Comparison of ENCODE assay signal across 1 cellular context in the genomic region with DNA sequence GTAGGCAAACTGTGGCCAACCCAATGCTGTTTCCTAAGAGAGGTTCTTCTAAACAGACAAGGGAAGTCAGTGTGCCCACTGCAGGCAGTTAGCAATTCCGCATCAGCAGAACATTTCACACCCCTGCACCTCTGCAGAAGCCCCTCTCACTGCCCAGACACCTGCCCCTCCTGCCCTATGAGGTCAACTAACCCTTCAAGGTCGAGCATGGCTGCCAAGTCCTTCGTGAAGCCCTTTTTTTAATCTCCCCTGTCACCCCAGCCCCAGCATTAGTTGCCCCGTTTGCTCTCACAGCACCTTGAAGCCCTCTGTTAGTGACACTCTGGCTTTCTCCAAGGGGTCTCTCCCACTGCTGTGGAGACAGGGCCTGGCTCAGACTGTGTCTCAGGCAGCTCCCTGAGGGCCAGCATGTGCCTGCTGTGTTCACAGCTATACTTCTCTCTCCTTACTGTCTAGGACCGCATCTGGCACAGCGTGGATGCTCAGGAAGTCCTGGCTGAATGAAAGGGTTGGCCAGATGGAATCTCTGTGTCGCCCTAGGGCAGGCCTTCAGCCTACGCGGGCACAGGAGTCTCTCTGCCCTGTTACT.
TF ChIP-seq lines count a peak whose summit lies in the region.

No MANE protein-coding gene starts in this region.

TF ChIP-seq in HepG2, 621 proteins besides CTCF, POLR2A, EP300 and RAD21 (continued from another document and continues in another):
- TF ChIP-seq ZNF792 (CRISPR knock-in tag; IDR thresholded peaks at IDR 0.05): 0 out of 2 replicates have a peak, but pooled peaks have one; percentile 3
- no peak for TF ChIP-seq PAX8 (CRISPR knock-in tag; IDR thresholded peaks at IDR 0.05; ENCODE audit: borderline replicate concordance)
- TF ChIP-seq, protein P1, sequence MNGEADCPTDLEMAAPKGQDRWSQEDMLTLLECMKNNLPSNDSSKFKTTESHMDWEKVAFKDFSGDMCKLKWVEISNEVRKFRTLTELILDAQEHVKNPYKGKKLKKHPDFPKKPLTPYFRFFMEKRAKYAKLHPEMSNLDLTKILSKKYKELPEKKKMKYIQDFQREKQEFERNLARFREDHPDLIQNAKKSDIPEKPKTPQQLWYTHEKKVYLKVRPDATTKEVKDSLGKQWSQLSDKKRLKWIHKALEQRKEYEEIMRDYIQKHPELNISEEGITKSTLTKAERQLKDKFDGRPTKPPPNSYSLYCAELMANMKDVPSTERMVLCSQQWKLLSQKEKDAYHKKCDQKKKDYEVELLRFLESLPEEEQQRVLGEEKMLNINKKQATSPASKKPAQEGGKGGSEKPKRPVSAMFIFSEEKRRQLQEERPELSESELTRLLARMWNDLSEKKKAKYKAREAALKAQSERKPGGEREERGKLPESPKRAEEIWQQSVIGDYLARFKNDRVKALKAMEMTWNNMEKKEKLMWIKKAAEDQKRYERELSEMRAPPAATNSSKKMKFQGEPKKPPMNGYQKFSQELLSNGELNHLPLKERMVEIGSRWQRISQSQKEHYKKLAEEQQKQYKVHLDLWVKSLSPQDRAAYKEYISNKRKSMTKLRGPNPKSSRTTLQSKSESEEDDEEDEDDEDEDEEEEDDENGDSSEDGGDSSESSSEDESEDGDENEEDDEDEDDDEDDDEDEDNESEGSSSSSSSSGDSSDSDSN (CRISPR knock-in tag; IDR thresholded peaks at IDR 0.05): 0 out of 2 replicates have a peak, but pooled peaks have one; percentile 22
- TF ChIP-seq NPAS2 (CRISPR knock-in tag; IDR thresholded peaks at IDR 0.05; ENCODE audit: borderline replicate concordance): no peak
- no peak for TF ChIP-seq CHD4 (IDR thresholded peaks at IDR 0.05; ENCODE audit: borderline replicate concordance, low read length)
- TF ChIP-seq, protein P2, sequence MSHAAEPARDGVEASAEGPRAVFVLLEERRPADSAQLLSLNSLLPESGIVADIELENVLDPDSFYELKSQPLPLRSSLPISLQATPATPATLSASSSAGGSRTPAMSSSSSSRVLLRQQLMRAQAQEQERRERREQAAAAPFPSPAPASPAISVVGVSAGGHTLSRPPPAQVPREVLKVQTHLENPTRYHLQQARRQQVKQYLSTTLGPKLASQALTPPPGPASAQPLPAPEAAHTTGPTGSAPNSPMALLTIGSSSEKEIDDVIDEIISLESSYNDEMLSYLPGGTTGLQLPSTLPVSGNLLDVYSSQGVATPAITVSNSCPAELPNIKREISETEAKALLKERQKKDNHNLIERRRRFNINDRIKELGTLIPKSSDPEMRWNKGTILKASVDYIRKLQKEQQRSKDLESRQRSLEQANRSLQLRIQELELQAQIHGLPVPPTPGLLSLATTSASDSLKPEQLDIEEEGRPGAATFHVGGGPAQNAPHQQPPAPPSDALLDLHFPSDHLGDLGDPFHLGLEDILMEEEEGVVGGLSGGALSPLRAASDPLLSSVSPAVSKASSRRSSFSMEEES (CRISPR knock-in tag; IDR thresholded peaks at IDR 0.05): 0 out of 2 replicates have a peak, but pooled peaks have one; percentile 11
- TF ChIP-seq, protein P3, sequence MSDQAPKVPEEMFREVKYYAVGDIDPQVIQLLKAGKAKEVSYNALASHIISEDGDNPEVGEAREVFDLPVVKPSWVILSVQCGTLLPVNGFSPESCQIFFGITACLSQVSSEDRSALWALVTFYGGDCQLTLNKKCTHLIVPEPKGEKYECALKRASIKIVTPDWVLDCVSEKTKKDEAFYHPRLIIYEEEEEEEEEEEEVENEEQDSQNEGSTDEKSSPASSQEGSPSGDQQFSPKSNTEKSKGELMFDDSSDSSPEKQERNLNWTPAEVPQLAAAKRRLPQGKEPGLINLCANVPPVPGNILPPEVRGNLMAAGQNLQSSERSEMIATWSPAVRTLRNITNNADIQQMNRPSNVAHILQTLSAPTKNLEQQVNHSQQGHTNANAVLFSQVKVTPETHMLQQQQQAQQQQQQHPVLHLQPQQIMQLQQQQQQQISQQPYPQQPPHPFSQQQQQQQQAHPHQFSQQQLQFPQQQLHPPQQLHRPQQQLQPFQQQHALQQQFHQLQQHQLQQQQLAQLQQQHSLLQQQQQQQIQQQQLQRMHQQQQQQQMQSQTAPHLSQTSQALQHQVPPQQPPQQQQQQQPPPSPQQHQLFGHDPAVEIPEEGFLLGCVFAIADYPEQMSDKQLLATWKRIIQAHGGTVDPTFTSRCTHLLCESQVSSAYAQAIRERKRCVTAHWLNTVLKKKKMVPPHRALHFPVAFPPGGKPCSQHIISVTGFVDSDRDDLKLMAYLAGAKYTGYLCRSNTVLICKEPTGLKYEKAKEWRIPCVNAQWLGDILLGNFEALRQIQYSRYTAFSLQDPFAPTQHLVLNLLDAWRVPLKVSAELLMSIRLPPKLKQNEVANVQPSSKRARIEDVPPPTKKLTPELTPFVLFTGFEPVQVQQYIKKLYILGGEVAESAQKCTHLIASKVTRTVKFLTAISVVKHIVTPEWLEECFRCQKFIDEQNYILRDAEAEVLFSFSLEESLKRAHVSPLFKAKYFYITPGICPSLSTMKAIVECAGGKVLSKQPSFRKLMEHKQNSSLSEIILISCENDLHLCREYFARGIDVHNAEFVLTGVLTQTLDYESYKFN (CRISPR knock-in tag; conservative IDR thresholded peaks at IDR 0.05): no peak
- TF ChIP-seq, protein P4, sequence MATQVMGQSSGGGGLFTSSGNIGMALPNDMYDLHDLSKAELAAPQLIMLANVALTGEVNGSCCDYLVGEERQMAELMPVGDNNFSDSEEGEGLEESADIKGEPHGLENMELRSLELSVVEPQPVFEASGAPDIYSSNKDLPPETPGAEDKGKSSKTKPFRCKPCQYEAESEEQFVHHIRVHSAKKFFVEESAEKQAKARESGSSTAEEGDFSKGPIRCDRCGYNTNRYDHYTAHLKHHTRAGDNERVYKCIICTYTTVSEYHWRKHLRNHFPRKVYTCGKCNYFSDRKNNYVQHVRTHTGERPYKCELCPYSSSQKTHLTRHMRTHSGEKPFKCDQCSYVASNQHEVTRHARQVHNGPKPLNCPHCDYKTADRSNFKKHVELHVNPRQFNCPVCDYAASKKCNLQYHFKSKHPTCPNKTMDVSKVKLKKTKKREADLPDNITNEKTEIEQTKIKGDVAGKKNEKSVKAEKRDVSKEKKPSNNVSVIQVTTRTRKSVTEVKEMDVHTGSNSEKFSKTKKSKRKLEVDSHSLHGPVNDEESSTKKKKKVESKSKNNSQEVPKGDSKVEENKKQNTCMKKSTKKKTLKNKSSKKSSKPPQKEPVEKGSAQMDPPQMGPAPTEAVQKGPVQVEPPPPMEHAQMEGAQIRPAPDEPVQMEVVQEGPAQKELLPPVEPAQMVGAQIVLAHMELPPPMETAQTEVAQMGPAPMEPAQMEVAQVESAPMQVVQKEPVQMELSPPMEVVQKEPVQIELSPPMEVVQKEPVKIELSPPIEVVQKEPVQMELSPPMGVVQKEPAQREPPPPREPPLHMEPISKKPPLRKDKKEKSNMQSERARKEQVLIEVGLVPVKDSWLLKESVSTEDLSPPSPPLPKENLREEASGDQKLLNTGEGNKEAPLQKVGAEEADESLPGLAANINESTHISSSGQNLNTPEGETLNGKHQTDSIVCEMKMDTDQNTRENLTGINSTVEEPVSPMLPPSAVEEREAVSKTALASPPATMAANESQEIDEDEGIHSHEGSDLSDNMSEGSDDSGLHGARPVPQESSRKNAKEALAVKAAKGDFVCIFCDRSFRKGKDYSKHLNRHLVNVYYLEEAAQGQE (IDR thresholded peaks at IDR 0.05; ENCODE audit: borderline replicate concordance in 1 of 2, low read depth in 1 of 2, low read length in 2 of 2): no peak
- TF ChIP-seq ZNF501 (CRISPR knock-in tag; IDR thresholded peaks at IDR 0.05): 0 out of 2 replicates have a peak, but pooled peaks have one; percentile 36
- no peak for TF ChIP-seq GABPB1 (CRISPR knock-in tag; IDR thresholded peaks at IDR 0.05)
- TF ChIP-seq NAIF1 (CRISPR knock-in tag; IDR thresholded peaks at IDR 0.05; ENCODE audit: borderline replicate concordance): no peak
- no peak for TF ChIP-seq ZNF616 (CRISPR knock-in tag; IDR thresholded peaks at IDR 0.05; ENCODE audit: low read depth)
- no peak for TF ChIP-seq GATAD2A (CRISPR knock-in tag; IDR thresholded peaks at IDR 0.05)
- TF ChIP-seq, protein P5, sequence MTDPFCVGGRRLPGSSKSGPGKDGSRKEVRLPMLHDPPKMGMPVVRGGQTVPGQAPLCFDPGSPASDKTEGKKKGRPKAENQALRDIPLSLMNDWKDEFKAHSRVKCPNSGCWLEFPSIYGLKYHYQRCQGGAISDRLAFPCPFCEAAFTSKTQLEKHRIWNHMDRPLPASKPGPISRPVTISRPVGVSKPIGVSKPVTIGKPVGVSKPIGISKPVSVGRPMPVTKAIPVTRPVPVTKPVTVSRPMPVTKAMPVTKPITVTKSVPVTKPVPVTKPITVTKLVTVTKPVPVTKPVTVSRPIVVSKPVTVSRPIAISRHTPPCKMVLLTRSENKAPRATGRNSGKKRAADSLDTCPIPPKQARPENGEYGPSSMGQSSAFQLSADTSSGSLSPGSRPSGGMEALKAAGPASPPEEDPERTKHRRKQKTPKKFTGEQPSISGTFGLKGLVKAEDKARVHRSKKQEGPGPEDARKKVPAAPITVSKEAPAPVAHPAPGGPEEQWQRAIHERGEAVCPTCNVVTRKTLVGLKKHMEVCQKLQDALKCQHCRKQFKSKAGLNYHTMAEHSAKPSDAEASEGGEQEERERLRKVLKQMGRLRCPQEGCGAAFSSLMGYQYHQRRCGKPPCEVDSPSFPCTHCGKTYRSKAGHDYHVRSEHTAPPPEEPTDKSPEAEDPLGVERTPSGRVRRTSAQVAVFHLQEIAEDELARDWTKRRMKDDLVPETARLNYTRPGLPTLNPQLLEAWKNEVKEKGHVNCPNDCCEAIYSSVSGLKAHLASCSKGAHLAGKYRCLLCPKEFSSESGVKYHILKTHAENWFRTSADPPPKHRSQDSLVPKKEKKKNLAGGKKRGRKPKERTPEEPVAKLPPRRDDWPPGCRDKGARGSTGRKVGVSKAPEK (CRISPR knock-in tag; IDR thresholded peaks at IDR 0.05; ENCODE audit: borderline replicate concordance): no peak
- TF ChIP-seq TGIF2 (CRISPR knock-in tag; IDR thresholded peaks at IDR 0.05): no peak
- TF ChIP-seq, protein P6, sequence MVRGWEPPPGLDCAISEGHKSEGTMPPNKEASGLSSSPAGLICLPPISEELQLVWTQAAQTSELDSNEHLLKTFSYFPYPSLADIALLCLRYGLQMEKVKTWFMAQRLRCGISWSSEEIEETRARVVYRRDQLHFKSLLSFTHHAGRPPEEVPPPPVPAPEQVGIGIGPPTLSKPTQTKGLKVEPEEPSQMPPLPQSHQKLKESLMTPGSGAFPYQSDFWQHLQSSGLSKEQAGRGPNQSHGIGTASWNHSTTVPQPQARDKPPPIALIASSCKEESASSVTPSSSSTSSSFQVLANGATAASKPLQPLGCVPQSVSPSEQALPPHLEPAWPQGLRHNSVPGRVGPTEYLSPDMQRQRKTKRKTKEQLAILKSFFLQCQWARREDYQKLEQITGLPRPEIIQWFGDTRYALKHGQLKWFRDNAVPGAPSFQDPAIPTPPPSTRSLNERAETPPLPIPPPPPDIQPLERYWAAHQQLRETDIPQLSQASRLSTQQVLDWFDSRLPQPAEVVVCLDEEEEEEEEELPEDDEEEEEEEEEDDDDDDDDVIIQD (CRISPR knock-in tag; IDR thresholded peaks at IDR 0.05; ENCODE audit: low read depth): no peak
- TF ChIP-seq ZNF775 (CRISPR knock-in tag; IDR thresholded peaks at IDR 0.05; ENCODE audit: borderline replicate concordance): no peak
- TF ChIP-seq, protein P7, sequence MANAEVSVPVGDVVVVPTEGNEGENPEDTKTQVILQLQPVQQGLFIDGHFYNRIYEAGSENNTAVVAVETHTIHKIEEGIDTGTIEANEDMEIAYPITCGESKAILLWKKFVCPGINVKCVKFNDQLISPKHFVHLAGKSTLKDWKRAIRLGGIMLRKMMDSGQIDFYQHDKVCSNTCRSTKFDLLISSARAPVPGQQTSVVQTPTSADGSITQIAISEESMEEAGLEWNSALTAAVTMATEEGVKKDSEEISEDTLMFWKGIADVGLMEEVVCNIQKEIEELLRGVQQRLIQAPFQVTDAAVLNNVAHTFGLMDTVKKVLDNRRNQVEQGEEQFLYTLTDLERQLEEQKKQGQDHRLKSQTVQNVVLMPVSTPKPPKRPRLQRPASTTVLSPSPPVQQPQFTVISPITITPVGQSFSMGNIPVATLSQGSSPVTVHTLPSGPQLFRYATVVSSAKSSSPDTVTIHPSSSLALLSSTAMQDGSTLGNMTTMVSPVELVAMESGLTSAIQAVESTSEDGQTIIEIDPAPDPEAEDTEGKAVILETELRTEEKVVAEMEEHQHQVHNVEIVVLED (CRISPR knock-in tag; IDR thresholded peaks at IDR 0.05; ENCODE audit: borderline replicate concordance): no peak
- no peak for TF ChIP-seq ZNF644 (CRISPR knock-in tag; IDR thresholded peaks at IDR 0.05; ENCODE audit: low read depth)
- TF ChIP-seq HIVEP1 (CRISPR knock-in tag; IDR thresholded peaks at IDR 0.05): no peak
- no peak for TF ChIP-seq TP53 (CRISPR knock-in tag; conservative IDR thresholded peaks at IDR 0.05)
- TF ChIP-seq TOE1 (CRISPR knock-in tag; IDR thresholded peaks at IDR 0.05): no peak
- TF ChIP-seq, protein P8, sequence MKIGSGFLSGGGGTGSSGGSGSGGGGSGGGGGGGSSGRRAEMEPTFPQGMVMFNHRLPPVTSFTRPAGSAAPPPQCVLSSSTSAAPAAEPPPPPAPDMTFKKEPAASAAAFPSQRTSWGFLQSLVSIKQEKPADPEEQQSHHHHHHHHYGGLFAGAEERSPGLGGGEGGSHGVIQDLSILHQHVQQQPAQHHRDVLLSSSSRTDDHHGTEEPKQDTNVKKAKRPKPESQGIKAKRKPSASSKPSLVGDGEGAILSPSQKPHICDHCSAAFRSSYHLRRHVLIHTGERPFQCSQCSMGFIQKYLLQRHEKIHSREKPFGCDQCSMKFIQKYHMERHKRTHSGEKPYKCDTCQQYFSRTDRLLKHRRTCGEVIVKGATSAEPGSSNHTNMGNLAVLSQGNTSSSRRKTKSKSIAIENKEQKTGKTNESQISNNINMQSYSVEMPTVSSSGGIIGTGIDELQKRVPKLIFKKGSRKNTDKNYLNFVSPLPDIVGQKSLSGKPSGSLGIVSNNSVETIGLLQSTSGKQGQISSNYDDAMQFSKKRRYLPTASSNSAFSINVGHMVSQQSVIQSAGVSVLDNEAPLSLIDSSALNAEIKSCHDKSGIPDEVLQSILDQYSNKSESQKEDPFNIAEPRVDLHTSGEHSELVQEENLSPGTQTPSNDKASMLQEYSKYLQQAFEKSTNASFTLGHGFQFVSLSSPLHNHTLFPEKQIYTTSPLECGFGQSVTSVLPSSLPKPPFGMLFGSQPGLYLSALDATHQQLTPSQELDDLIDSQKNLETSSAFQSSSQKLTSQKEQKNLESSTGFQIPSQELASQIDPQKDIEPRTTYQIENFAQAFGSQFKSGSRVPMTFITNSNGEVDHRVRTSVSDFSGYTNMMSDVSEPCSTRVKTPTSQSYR (CRISPR knock-in tag; IDR thresholded peaks at IDR 0.05; ENCODE audit: borderline replicate concordance): no peak
- no peak for TF ChIP-seq MTF1 (CRISPR knock-in tag; IDR thresholded peaks at IDR 0.05)
- no peak for TF ChIP-seq ZKSCAN1 (IDR thresholded peaks at IDR 0.05; ENCODE audit: low read length)
- peak; percentile 4; the same call in 1 of the 2 replicates for TF ChIP-seq POLR2G (IDR thresholded peaks at IDR 0.05; ENCODE audit: low read depth, low read length)
- TF ChIP-seq, protein P9, sequence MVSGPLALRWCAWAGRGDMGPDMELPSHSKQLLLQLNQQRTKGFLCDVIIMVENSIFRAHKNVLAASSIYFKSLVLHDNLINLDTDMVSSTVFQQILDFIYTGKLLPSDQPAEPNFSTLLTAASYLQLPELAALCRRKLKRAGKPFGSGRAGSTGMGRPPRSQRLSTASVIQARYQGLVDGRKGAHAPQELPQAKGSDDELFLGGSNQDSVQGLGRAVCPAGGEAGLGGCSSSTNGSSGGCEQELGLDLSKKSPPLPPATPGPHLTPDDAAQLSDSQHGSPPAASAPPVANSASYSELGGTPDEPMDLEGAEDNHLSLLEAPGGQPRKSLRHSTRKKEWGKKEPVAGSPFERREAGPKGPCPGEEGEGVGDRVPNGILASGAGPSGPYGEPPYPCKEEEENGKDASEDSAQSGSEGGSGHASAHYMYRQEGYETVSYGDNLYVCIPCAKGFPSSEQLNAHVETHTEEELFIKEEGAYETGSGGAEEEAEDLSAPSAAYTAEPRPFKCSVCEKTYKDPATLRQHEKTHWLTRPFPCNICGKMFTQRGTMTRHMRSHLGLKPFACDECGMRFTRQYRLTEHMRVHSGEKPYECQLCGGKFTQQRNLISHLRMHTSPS (CRISPR knock-in tag; IDR thresholded peaks at IDR 0.05; ENCODE audit: low read depth): 0 out of 2 replicates have a peak, but pooled peaks have one; percentile 9
